Comparison of ENCODE assay signal across 26 cellular contexts in genomic region chr1:41679531-41679930, GRCh38.
DNase-seq lines count a peak whose midpoint lies in the region; ATAC-seq, FAIRE-seq and TF ChIP-seq lines count a peak whose summit lies in the region.
"Had no signal": no experiment of that assay in that cellular context is flagged by ENCODE, and none has a peak within 500 bp of the region (broad histone marks: within the 10 kb centered on the region; RNA-seq: fewer than 3 reads in every experiment).

No MANE protein-coding gene starts in this region.

- no peaks in the 10 kb centered on the region for H4K20me1 ChIP-seq in IMR-90 (ENCODE audit: insufficient read depth, low read length)

- H2BK15ac ChIP-seq in IMR-90 (ENCODE audit: low read depth, low read length), result peak overlapping the region; percentile 69; the same call in 1 of the 3 replicates

- no peak overlapping the region for H3K4me3 Mint-ChIP-seq in dendritic cell treated with granulocyte-macrophage colony-stimulating factor and Interleukin-4, amounts not matched to agents 40 ng/mL and 50 ng/mL, for 4 days
- H3K4me3 Mint-ChIP-seq in natural killer cell treated with Interleukin-12 subunit alpha and Interleukin-12 subunit beta and Interleukin-15 and Interleukin-18, amount 100 ng/mL, for 72 hours, result peak overlapping the region; percentile 12

- peak overlapping the region; percentile 65 for H2AK5ac ChIP-seq in IMR-90 (ENCODE audit: low read depth, low read length)

- WGBS in IMR-90 (ENCODE audit: extremely low coverage in 2 of 2, insufficient read length in 1 of 2), 2 experiments, result no CpG with 5 or more reads among the region's 1 CpG

- no peaks in the 10 kb centered on the region for H3K36me3 ChIP-seq in IMR-90 (ENCODE audit: control insufficient read depth, insufficient read depth, low read length)
- H3K36me3 ChIP-seq: esophagus muscularis mucosa, gastroesophageal sphincter, SJCRH30 had no signal

- H3K18ac ChIP-seq in IMR-90 (ENCODE audit: low read depth, low read length), result no peak overlapping the region

- H4K8ac ChIP-seq in IMR-90 (ENCODE audit: low read depth in 2 of 2, low read length in 2 of 2), result no peak overlapping the region

- FAIRE-seq in GM12892 (lab: Jason Lieb, UNC), result no peak
- FAIRE-seq: HTR-8/SVneo had no signal

- in situ Hi-C loops in IMR-90 (cut with MboI; ENCODE audit: low sequenced_read_pairs), result no loop called here

- no peak overlapping the region for H4K5ac ChIP-seq in IMR-90 (ENCODE audit: low read depth, low read length)

- H2AFZ ChIP-seq in IMR-90 (replicated peaks; ENCODE audit: low read length, poor library complexity), result peak overlapping the region; percentile 43
- H2AFZ ChIP-seq: PC-9 had no signal

- TF ChIP-seq POLR2A in IMR-90 (IDR thresholded peaks at IDR 0.05; ENCODE audit: low read depth, low read length), result no peak
- TF ChIP-seq POLR2A in GM12892 (IDR thresholded peaks at IDR 0.05; ENCODE audit: low read depth, low read length), result no peak

- H2BK5ac ChIP-seq in IMR-90 (ENCODE audit: low read depth, low read length, poor library complexity, severe bottlenecking), result no peak overlapping the region

- peaks cover 11% of the 10 kb centered on the region for H3K27me3 Mint-ChIP-seq in dendritic cell treated with granulocyte-macrophage colony-stimulating factor and Interleukin-4, amounts not matched to agents 40 ng/mL and 50 ng/mL, for 4 days
- no peaks in the 10 kb centered on the region for H3K27me3 Mint-ChIP-seq in natural killer cell treated with Interleukin-12 subunit alpha and Interleukin-12 subunit beta and Interleukin-15 and Interleukin-18, amount 100 ng/mL, for 72 hours
- H3K27me3 Mint-ChIP-seq: T-cell had no signal

- H3K9me3 ChIP-seq in IMR-90 (ENCODE audit: control insufficient read depth, insufficient read depth, low read length), result no peaks in the 10 kb centered on the region
- H3K9me3 ChIP-seq: esophagus muscularis mucosa, gastroesophageal sphincter, SJCRH30, testis had no signal

- no peak overlapping the region for H3K27ac ChIP-seq in IMR-90 (ENCODE audit: insufficient read depth, low read length)
- H3K27ac ChIP-seq: 22Rv1, esophagus muscularis mucosa, gastroesophageal sphincter, PC-9, testis had no signal

- no peak overlapping the region for H3K23ac ChIP-seq in IMR-90 (ENCODE audit: low read depth, low read length)

- peak overlapping the region; percentile 77 for H2AK9ac ChIP-seq in IMR-90 (replicated peaks; ENCODE audit: low read depth, low read length, poor library complexity)

- CTCF ChIA-PET in IMR-90 (lab: Yijun Ruan, JAX), result no interaction called here

- peaks cover 91% of the 10 kb centered on the region for H3K4me1 Mint-ChIP-seq in dendritic cell treated with granulocyte-macrophage colony-stimulating factor and Interleukin-4, amounts not matched to agents 40 ng/mL and 50 ng/mL, for 4 days (ENCODE audit: low read depth)
- peaks cover 81 to 85% of the 10 kb centered on the region in 2 donors for H3K4me1 Mint-ChIP-seq in natural killer cell treated with Interleukin-12 subunit alpha and Interleukin-12 subunit beta and Interleukin-15 and Interleukin-18, amount 100 ng/mL, for 72 hours (ENCODE audit: low read depth in 2 of 2)

- no peak overlapping the region for H3K4me2 ChIP-seq in IMR-90 (ENCODE audit: low read depth, low read length)
- H3K4me2 ChIP-seq: PC-9 had no signal

- H2BK120ac ChIP-seq in IMR-90 (ENCODE audit: low read depth, low read length), result peak overlapping the region; percentile 82; the same call in 1 of the 2 replicates

- H3K27me3 ChIP-seq in IMR-90 (ENCODE audit: control insufficient read depth, insufficient read depth, low read length), result no peaks in the 10 kb centered on the region
- H3K27me3 ChIP-seq: esophagus muscularis mucosa, gastroesophageal sphincter, SJCRH30, testis had no signal

- H3K4me3 ChIP-seq in IMR-90 (ENCODE audit: insufficient read depth, low read depth, low read length), result no peak overlapping the region
- H3K4me3 ChIP-seq: esophagus muscularis mucosa, gastroesophageal sphincter, lung, PC-9, SJCRH30, testis had no signal

- H3K56ac ChIP-seq in IMR-90 (ENCODE audit: extremely low read depth, insufficient read depth, low read length), result no peak overlapping the region

- ATAC-seq in IMR-90 (ENCODE audit: low read depth), result no peak
- ATAC-seq in natural killer cell treated with Interleukin-12 subunit alpha and Interleukin-12 subunit beta and Interleukin-15 and Interleukin-18, amount 100 ng/mL, for 72 hours, result no peak
- no peak for ATAC-seq in HG02973 (IDR thresholded peaks at IDR 0.05; ENCODE audit: unreplicated experiment)
- ATAC-seq: gastroesophageal sphincter, T-cell had no signal

- no peak overlapping the region for H3K9ac ChIP-seq in IMR-90 (ENCODE audit: low read depth, low read length)

- DNase-seq in DMS 273 (lab: John Stamatoyannopoulos, UW; ENCODE audit: unreplicated experiment), result peak; percentile 26
- no peak for DNase-seq in DMS 273 treated with DMSO at 0.1 percent for 48 hours (lab: John Stamatoyannopoulos, UW)
- DNase-seq in IMR-90, result no peak
- DNase-seq in natural killer cell treated with Interleukin-12 subunit alpha and Interleukin-12 subunit beta and Interleukin-15 and Interleukin-18, amount 100 ng/mL, for 72 hours (ENCODE audit: low spot score), result no peak
- DNase-seq in NAMALWA (ENCODE audit: low spot score), result no peak
- DNase-seq in GM12892 (ENCODE audit: insufficient read length), result no peak
- DNase-seq: activated naive CD4-positive, alpha-beta T cell treated with Interleukin-2 at 50 U/mL for 16 hours; anterior cingulate cortex; caudate nucleus; CD8-positive, alpha-beta memory T cell; DMS79; kidney glomerular epithelial cell; NCI-H1105; NCI-H2029 treated with DMSO at 0.1 percent for 48 hours; PC-9; SJCRH30; stimulated activated CD4-positive, alpha-beta T cell treated with anti-CD3 and anti-CD28 coated beads, Interleukin-1b, Interleukin-23, amount 100 ng/mL, for 48 hours; T-cell; testis had no signal

- peaks cover 39% of the 10 kb centered on the region for H3K9me1 ChIP-seq in IMR-90 (ENCODE audit: insufficient read depth, low read length)

- H3K14ac ChIP-seq in IMR-90 (replicated peaks; ENCODE audit: low read depth, low read length), result no peak overlapping the region

- BruUV-seq in IMR-90 (replicated peaks; lab: Mats Ljungman, UMichigan), result no TSS peak

- peak overlapping the region; percentile 65; the same call in 1 of the 2 replicates for H4K91ac ChIP-seq in IMR-90 (ENCODE audit: insufficient read depth, low read depth, low read length)

- no peak for TF ChIP-seq RAD21 in IMR-90 (IDR thresholded peaks at IDR 0.05; ENCODE audit: low read length)

- no peak overlapping the region for H2BK20ac ChIP-seq in IMR-90 (ENCODE audit: low read depth, low read length)

- dilution Hi-C loops in IMR-90 (cut with HindIII; ENCODE audit: low sequenced_read_pairs, unreplicated experiment), result no loop called here

- no peaks in the 10 kb centered on the region for H3K36me3 Mint-ChIP-seq in dendritic cell treated with granulocyte-macrophage colony-stimulating factor and Interleukin-4, amounts not matched to agents 40 ng/mL and 50 ng/mL, for 4 days (ENCODE audit: low read depth)
- no peaks in the 10 kb centered on the region for H3K36me3 Mint-ChIP-seq in natural killer cell treated with Interleukin-12 subunit alpha and Interleukin-12 subunit beta and Interleukin-15 and Interleukin-18, amount 100 ng/mL, for 72 hours
- H3K36me3 Mint-ChIP-seq: CD8-positive, alpha-beta memory T cell; T-cell had no signal

- no peaks in the 10 kb centered on the region for H3K79me1 ChIP-seq in IMR-90 (ENCODE audit: low read depth in 1 of 2, low read length in 2 of 2)

- POLR2A ChIA-PET in IMR-90 (lab: Charles Lee; ENCODE audit: unreplicated experiment), result no interaction called here

- no peaks in the 10 kb centered on the region for H3K9me3 Mint-ChIP-seq in dendritic cell treated with granulocyte-macrophage colony-stimulating factor and Interleukin-4, amounts not matched to agents 40 ng/mL and 50 ng/mL, for 4 days
- H3K9me3 Mint-ChIP-seq in natural killer cell treated with Interleukin-12 subunit alpha and Interleukin-12 subunit beta and Interleukin-15 and Interleukin-18, amount 100 ng/mL, for 72 hours, result no peaks in the 10 kb centered on the region
- H3K9me3 Mint-ChIP-seq: CD8-positive, alpha-beta memory T cell; T-cell had no signal

- H3K4ac ChIP-seq in IMR-90 (ENCODE audit: low read depth, low read length), result peak overlapping the region; percentile 85

- no peak for TF ChIP-seq CTCF in IMR-90 (conservative IDR thresholded peaks at IDR 0.05; ENCODE audit: low read depth, low read length)

- intact Hi-C loops in IMR-90 (cut with micrococcal nuclease), result no loop called here
- intact Hi-C loops in dendritic cell treated with granulocyte-macrophage colony-stimulating factor and Interleukin-4, amounts not matched to agents 40 ng/mL and 50 ng/mL, for 4 days (cut with micrococcal nuclease), result no loop called here

- H3K4me1 ChIP-seq in IMR-90 (ENCODE audit: control insufficient read depth, insufficient read depth, low read length), result peaks cover 22% of the 10 kb centered on the region

- H3K27ac Mint-ChIP-seq in dendritic cell treated with granulocyte-macrophage colony-stimulating factor and Interleukin-4, amounts not matched to agents 40 ng/mL and 50 ng/mL, for 4 days, result peak overlapping the region; percentile 92
- no peak overlapping the region for H3K27ac Mint-ChIP-seq in natural killer cell treated with Interleukin-12 subunit alpha and Interleukin-12 subunit beta and Interleukin-15 and Interleukin-18, amount 100 ng/mL, for 72 hours

TF ChIP-seq in IMR-90, 13 proteins besides CTCF, POLR2A, EP300 and RAD21 (continues in another document):
- TF ChIP-seq SMC3 (IDR thresholded peaks at IDR 0.05; ENCODE audit: low read depth, low read length) (no peak), MXI1 (IDR thresholded peaks at IDR 0.05; ENCODE audit: borderline replicate concordance, low read depth, low read length) (no peak), ELK1 (IDR thresholded peaks at IDR 0.05; ENCODE audit: borderline replicate concordance, low read depth, low read length) (no peak), MAZ (IDR thresholded peaks at IDR 0.05; ENCODE audit: borderline replicate concordance, low read depth, low read length) (no peak), MAFK (IDR thresholded peaks at IDR 0.05; ENCODE audit: low read depth, low read length) (no peak), CHD1 (IDR thresholded peaks at IDR 0.05; ENCODE audit: low read depth, low read length) (no peak), RCOR1 (IDR thresholded peaks at IDR 0.05; ENCODE audit: insufficient replicate concordance, low read length) (no peak), FOS (IDR thresholded peaks at IDR 0.05; ENCODE audit: low read depth, low read length) (no peak), BHLHE40 (IDR thresholded peaks at IDR 0.05; ENCODE audit: low read depth, low read length) (no peak), CEBPB (IDR thresholded peaks at IDR 0.05; ENCODE audit: low read depth, low read length) (no peak)
